Comparison of ENCODE assay signal across 1 cellular context in genomic region chr16:67560827-67561342, GRCh38.
TF ChIP-seq lines count a peak whose summit lies in the region.

No MANE protein-coding gene starts in this region.

TF ChIP-seq in HepG2, 621 proteins besides CTCF, POLR2A, EP300 and RAD21:
- TF ChIP-seq, protein P1, sequence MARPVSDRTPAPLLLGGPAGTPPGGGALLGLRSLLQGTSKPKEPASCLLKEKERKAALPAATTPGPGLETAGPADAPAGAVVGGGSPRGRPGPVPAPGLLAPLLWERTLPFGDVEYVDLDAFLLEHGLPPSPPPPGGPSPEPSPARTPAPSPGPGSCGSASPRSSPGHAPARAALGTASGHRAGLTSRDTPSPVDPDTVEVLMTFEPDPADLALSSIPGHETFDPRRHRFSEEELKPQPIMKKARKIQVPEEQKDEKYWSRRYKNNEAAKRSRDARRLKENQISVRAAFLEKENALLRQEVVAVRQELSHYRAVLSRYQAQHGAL (CRISPR knock-in tag; IDR thresholded peaks at IDR 0.05; ENCODE audit: not compliant biosample characterization) = peak; percentile 39
- TF ChIP-seq, protein P2, sequence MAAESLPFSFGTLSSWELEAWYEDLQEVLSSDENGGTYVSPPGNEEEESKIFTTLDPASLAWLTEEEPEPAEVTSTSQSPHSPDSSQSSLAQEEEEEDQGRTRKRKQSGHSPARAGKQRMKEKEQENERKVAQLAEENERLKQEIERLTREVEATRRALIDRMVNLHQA (CRISPR knock-in tag; IDR thresholded peaks at IDR 0.05) = no peak
- TF ChIP-seq ZBTB37 (CRISPR knock-in tag; IDR thresholded peaks at IDR 0.05) = no peak
- peak; percentile 77 for TF ChIP-seq ZNF652 (CRISPR knock-in tag; IDR thresholded peaks at IDR 0.05; ENCODE audit: borderline replicate concordance, low read depth)
- TF ChIP-seq ZNF235 (CRISPR knock-in tag; IDR thresholded peaks at IDR 0.05; ENCODE audit: borderline replicate concordance) = no peak
- 0 out of 2 replicates have a peak, but pooled peaks have one; percentile 3 for TF ChIP-seq ZFP90 (CRISPR knock-in tag; IDR thresholded peaks at IDR 0.05; ENCODE audit: borderline replicate concordance)
- no peak for TF ChIP-seq PLRG1 (conservative IDR thresholded peaks at IDR 0.05)
- TF ChIP-seq ZNF484 (CRISPR knock-in tag; IDR thresholded peaks at IDR 0.05; ENCODE audit: borderline replicate concordance, low read depth) = no peak
- no peak for TF ChIP-seq ZSCAN31 (CRISPR knock-in tag; IDR thresholded peaks at IDR 0.05; ENCODE audit: low read depth)
